ENCODE assay signal across 1 cellular context in the genomic region with DNA sequence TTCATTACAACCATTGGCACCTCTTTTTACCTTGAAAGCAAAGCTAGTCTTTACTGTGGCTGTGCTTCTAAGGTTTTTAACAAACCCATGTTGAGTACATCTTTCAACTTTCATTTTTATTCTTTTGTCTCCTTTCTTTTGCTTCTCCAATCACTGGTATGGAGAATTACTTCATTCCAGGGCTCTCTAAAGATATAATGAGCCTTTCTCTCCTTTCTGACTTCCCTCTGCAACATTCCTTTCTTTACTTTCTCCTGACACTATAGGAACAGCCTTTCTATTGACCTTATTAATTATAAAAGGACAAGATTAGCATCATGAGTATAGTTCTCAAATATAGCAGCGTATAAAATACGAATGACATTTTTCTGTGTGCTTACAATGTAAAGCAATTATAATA.
TF ChIP-seq lines count a peak whose summit lies in the region.

No MANE protein-coding gene starts in this region.

TF ChIP-seq in H1, 55 proteins besides CTCF, POLR2A, EP300 and RAD21:
- TF ChIP-seq SUZ12 (IDR thresholded peaks at IDR 0.05; ENCODE audit: low read length) (no peak), NANOG (IDR thresholded peaks at IDR 0.05; ENCODE audit: insufficient read depth, low read depth, low read length, poor library complexity, severe bottlenecking) (no peak), CBX5 (IDR thresholded peaks at IDR 0.05; ENCODE audit: low read depth, low read length) (no peak), POU5F1 (IDR thresholded peaks at IDR 0.05; ENCODE audit: low read depth, low read length) (no peak), GTF2F1 (IDR thresholded peaks at IDR 0.05; ENCODE audit: borderline replicate concordance, low read depth, low read length) (no peak), E2F6 (IDR thresholded peaks at IDR 0.05) (no peak), NRF1 (IDR thresholded peaks at IDR 0.05; ENCODE audit: low read depth, low read length) (no peak), TAF1 (IDR thresholded peaks at IDR 0.05; ENCODE audit: low read depth, low read length) (no peak), KDM5A (IDR thresholded peaks at IDR 0.05; ENCODE audit: low read length) (no peak), ZNF274 (IDR thresholded peaks at IDR 0.05; ENCODE audit: borderline replicate concordance, extremely low read depth, low read length) (no peak), SIRT6 (IDR thresholded peaks at IDR 0.05; ENCODE audit: low read length) (no peak), SRF (IDR thresholded peaks at IDR 0.05; ENCODE audit: low read depth, low read length) (no peak), SIX5 (IDR thresholded peaks at IDR 0.05; ENCODE audit: low read depth, low read length) (no peak), BCL11A (IDR thresholded peaks at IDR 0.05; ENCODE audit: low read depth in 2 of 2, low read length in 2 of 2) (no peak), GABPA (IDR thresholded peaks at IDR 0.05; ENCODE audit: borderline replicate concordance, insufficient read depth, low read length) (no peak), TCF12 (IDR thresholded peaks at IDR 0.05; ENCODE audit: low read depth, low read length) (no peak), CHD2 (IDR thresholded peaks at IDR 0.05; ENCODE audit: low read length) (no peak), CREB1 (IDR thresholded peaks at IDR 0.05) (no peak)
